23 cellular contexts compared by ENCODE assay signal in genomic region chr6:15779726-15780125, GRCh38.
"Had no signal": no experiment of that assay in that cellular context is flagged by ENCODE, and none has a peak within 500 bp of the region (broad histone marks: within the 10 kb centered on the region; RNA-seq: fewer than 3 reads in every experiment).

No MANE protein-coding gene starts in this region.

- FAIRE-seq: endometrium, kidney, small intestine, urothelium cell line had no signal

- H3K4me1 Mint-ChIP-seq: naive B cell had no signal

- H3K27ac Mint-ChIP-seq: effector memory CD8-positive, alpha-beta T cell; memory B cell; mesothelial cell of epicardium; naive B cell; natural killer cell treated with Interleukin-12 subunit alpha and Interleukin-12 subunit beta and Interleukin-15 and Interleukin-18, amount 100 ng/mL, for 72 hours; progenitor cell of endocrine pancreas; stimulated activated naive B cell treated with anti-CD40 and anti-IgM and Interleukin-4, amounts not matched to agents 10 μg/mL and 1 μg/mL and 100 μg/mL, for 72 hours; stimulated activated naive CD8-positive, alpha-beta T cell treated with anti-CD3 and anti-CD28 coated beads, Interleukin-15, Interleukin-2, amounts not matched to agents 100 ng/mL and 50 ng/mL, for 24 hours had no signal

- DNase-seq: cortex of kidney; effector memory CD8-positive, alpha-beta T cell; erythroblast; esophagus squamous epithelium; foreskin melanocyte; kidney; mucosa of descending colon; naive B cell; right lobe of liver; small intestine; stimulated activated CD4-positive, alpha-beta T cell treated with anti-CD3 and anti-CD28 coated beads, Interleukin-15, amount 100 ng/mL, for 24 hours; stimulated activated CD4-positive, alpha-beta T cell treated with anti-CD3 and anti-CD28 coated beads, Interleukin-2, amount 100 ng/mL, for 48 hours; stimulated activated naive B cell treated with anti-CD40 and anti-IgM and Interleukin-4, amounts not matched to agents 10 μg/mL and 1 μg/mL and 100 μg/mL, for 72 hours; upper lobe of left lung had no signal

- H3K9me3 Mint-ChIP-seq: effector memory CD8-positive, alpha-beta T cell; memory B cell; mesothelial cell of epicardium; natural killer cell treated with Interleukin-12 subunit alpha and Interleukin-12 subunit beta and Interleukin-15 and Interleukin-18, amount 100 ng/mL, for 72 hours; neural crest cell; stimulated activated naive CD8-positive, alpha-beta T cell treated with anti-CD3 and anti-CD28 coated beads, Interleukin-15, Interleukin-2, amounts not matched to agents 100 ng/mL and 50 ng/mL, for 24 hours had no signal

- ATAC-seq: effector memory CD8-positive, alpha-beta T cell; left lobe of liver; mucosa of descending colon; natural killer cell treated with Interleukin-12 subunit alpha and Interleukin-12 subunit beta and Interleukin-15 and Interleukin-18, amount 100 ng/mL, for 72 hours; right lobe of liver; stimulated activated naive B cell treated with anti-CD40 and anti-IgM and Interleukin-4, amounts not matched to agents 10 μg/mL and 1 μg/mL and 100 μg/mL, for 72 hours had no signal

- H3K4me3 Mint-ChIP-seq: effector memory CD8-positive, alpha-beta T cell; memory B cell; mesothelial cell of epicardium; naive B cell; natural killer cell treated with Interleukin-12 subunit alpha and Interleukin-12 subunit beta and Interleukin-15 and Interleukin-18, amount 100 ng/mL, for 72 hours; neural crest cell; stimulated activated naive B cell treated with anti-CD40 and anti-IgM and Interleukin-4, amounts not matched to agents 10 μg/mL and 1 μg/mL and 100 μg/mL, for 72 hours; stimulated activated naive CD8-positive, alpha-beta T cell treated with anti-CD3 and anti-CD28 coated beads, Interleukin-15, Interleukin-2, amounts not matched to agents 100 ng/mL and 50 ng/mL, for 24 hours had no signal

- H3K36me3 Mint-ChIP-seq: memory B cell; mesothelial cell of epicardium; naive B cell; natural killer cell treated with Interleukin-12 subunit alpha and Interleukin-12 subunit beta and Interleukin-15 and Interleukin-18, amount 100 ng/mL, for 72 hours; stimulated activated naive B cell treated with anti-CD40 and anti-IgM and Interleukin-4, amounts not matched to agents 10 μg/mL and 1 μg/mL and 100 μg/mL, for 72 hours had no signal

- H3K27me3 Mint-ChIP-seq: memory B cell; progenitor cell of endocrine pancreas; stimulated activated naive B cell treated with anti-CD40 and anti-IgM and Interleukin-4, amounts not matched to agents 10 μg/mL and 1 μg/mL and 100 μg/mL, for 72 hours had no signal
